In the genomic region with DNA sequence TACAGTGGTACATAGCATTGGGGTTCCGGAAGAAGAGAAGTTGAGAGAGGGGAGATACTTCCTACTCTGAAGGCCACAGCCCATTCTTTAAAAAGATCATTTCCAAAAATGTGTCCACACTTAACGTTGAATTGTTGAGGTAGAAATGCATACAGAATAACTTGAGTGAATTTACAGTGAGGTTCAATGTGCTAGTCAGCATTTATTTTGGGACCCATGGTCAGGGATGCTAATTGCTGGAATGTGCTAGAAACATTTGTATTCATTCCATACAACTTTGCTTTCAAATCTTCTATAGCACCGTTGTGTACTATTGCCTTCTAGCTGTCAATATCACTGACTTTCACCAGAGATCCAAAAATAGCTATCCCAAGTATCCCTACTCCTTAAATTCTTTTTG, we compare ENCODE assay signal across 21 cellular contexts.
"Had no signal": no experiment of that assay in that cellular context is flagged by ENCODE, and none has a peak within 500 bp of the region (broad histone marks: within the 10 kb centered on the region; RNA-seq: fewer than 3 reads in every experiment).

No MANE protein-coding gene starts in this region.

- ATAC-seq: foreskin keratinocyte, gastroesophageal sphincter, heart left ventricle, left cardiac atrium, left ventricle myocardium superior, lower lobe of right lung, mucosa of descending colon had no signal

- H3K4me1 ChIP-seq: esophagus muscularis mucosa, foreskin keratinocyte, gastroesophageal sphincter, heart left ventricle, left lung, lower lobe of right lung had no signal

- FAIRE-seq: colon, frontal cortex, keratinocyte had no signal

- H3K27ac ChIP-seq: coronary artery, dorsolateral prefrontal cortex, esophagus muscularis mucosa, foreskin keratinocyte, gastroesophageal sphincter, heart left ventricle, hepatocyte, left lung, lower lobe of right lung had no signal

- H2AFZ ChIP-seq: hepatocyte had no signal

- H3K79me2 ChIP-seq: hepatocyte had no signal

- H3K4me2 ChIP-seq: hepatocyte had no signal

- DNase-seq: dermis blood vessel endothelial cell; dorsolateral prefrontal cortex; effector CD4-positive, alpha-beta T cell; effector memory CD4-positive, alpha-beta T cell; foreskin keratinocyte; heart left ventricle; hypothalamus; left cardiac atrium; left ventricle myocardium superior; lower lobe of right lung; mesenchymal stem cell; mucosa of descending colon; naive B cell had no signal

- H3K27me3 ChIP-seq: dorsolateral prefrontal cortex, esophagus muscularis mucosa, foreskin keratinocyte, gastroesophageal sphincter, heart left ventricle, hepatocyte, left lung had no signal

- H3K9me3 ChIP-seq: esophagus muscularis mucosa, gastroesophageal sphincter, left lung, lower lobe of right lung, mucosa of descending colon had no signal

- H3K4me3 ChIP-seq: coronary artery, dorsolateral prefrontal cortex, esophagus muscularis mucosa, gastroesophageal sphincter, heart left ventricle, hepatocyte, left lung, lower lobe of right lung, mucosa of descending colon had no signal

- H3K36me3 ChIP-seq: esophagus muscularis mucosa, gastroesophageal sphincter, heart left ventricle, left lung, lower lobe of right lung had no signal
